Comparison of ENCODE assay signal across 23 cellular contexts in the genomic region with DNA sequence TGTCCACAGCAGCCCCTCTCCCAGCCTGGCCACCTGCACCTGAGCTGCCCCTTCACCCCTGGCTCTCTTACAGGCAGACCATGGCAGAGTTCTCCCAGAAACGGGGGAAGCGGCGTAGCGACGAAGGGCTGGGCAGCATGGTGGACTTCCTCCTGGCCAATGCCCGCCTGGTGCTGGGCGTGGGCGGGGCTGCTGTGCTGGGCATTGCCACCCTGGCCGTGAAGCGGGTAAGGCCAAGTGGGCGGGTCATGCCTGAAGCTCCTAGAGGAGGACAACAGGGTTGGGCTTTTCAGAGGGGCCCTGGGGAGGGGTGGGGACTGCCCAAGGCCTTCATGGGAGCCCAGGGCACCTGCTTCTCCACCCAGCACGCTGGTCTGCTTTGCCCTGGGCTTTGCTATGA. TPM values are rescaled to one million over a fixed set of nuclear protein-coding genes. Genes with fewer than 3 reads are reported as not detected.
DNase-seq lines count a peak whose midpoint lies in the region; ATAC-seq, FAIRE-seq and TF ChIP-seq lines count a peak whose summit lies in the region.
"Had no signal": no experiment of that assay in that cellular context is flagged by ENCODE, and none has a peak within 500 bp of the region (broad histone marks: within the 10 kb centered on the region; RNA-seq: fewer than 3 reads in every experiment).

No MANE protein-coding gene starts in this region.

- H3K9ac ChIP-seq in BLaER1 treated with 17β-estradiol and CSF1 and Interleukin-3, amounts not matched to agents 10 nM and 100 nM: peak overlapping the region in 4 of 11 experiments; percentile 79 to 86 (median 84); a peak in 3 of 22 replicates

- no peak for TF ChIP-seq CTCF in RWPE1 (conservative IDR thresholded peaks at IDR 0.05; ENCODE audit: low read depth)
- no peak for TF ChIP-seq CTCF in right atrium auricular region (IDR thresholded peaks at IDR 0.05)
- TF ChIP-seq CTCF in pancreas (IDR thresholded peaks at IDR 0.05): no peak
- TF ChIP-seq CTCF in A673 (conservative IDR thresholded peaks at IDR 0.05; ENCODE audit: low read depth, low read length): no peak

- H3K4me2 ChIP-seq in BLaER1 treated with 17β-estradiol and CSF1 and Interleukin-3, amounts not matched to agents 10 nM and 100 nM: peak overlapping the region in 6 of 11 experiments; percentile 92 to 98 (median 95); a peak in 7 of 22 replicates

- POLR2A ChIA-PET in RWPE1 (lab: Yijun Ruan, JAX; ENCODE audit: low non-redundant PET) (no interaction called here), A673 (lab: Charles Lee; ENCODE audit: low non-redundant PET) (no interaction called here)

- H3K4me1 ChIP-seq in BLaER1 treated with 17β-estradiol and CSF1 and Interleukin-3, amounts not matched to agents 10 nM and 100 nM: peaks cover 29 to 37% (median 33%) of the 10 kb centered on the region in 10 experiments
- peaks cover 0 to 38% of the 10 kb centered on the region in 2 donors for H3K4me1 ChIP-seq in right atrium auricular region
- peaks cover 22 to 31% (median 23%) of the 10 kb centered on the region in 3 donors for H3K4me1 ChIP-seq in pancreas
- H3K4me1 ChIP-seq in A673 (ENCODE audit: insufficient read depth, low read length, poor library complexity, severe bottlenecking): peaks cover 4% of the 10 kb centered on the region

- no peaks in the 10 kb centered on the region for H3K27me3 ChIP-seq in BLaER1 treated with 17β-estradiol and CSF1 and Interleukin-3, amounts not matched to agents 10 nM and 100 nM
- H3K27me3 ChIP-seq in right atrium auricular region (no peaks in the 10 kb centered on the region), pancreas (no peaks in the 10 kb centered on the region), A673 (replicated peaks; ENCODE audit: insufficient read depth, low read depth, low read length, poor library complexity) (no peaks in the 10 kb centered on the region)
- H3K27me3 ChIP-seq: cardiac muscle cell, vagina had no signal

- DNase-seq in RWPE1 (ENCODE audit: low spot score) (no peak), right atrium auricular region (ENCODE audit: low spot score) (no peak), pancreas (peak; percentile 72 to 90 (median 84)), OCI-M2 (lab: John Stamatoyannopoulos, UW; ENCODE audit: unreplicated experiment) (no peak), A673 (ENCODE audit: low spot score) (no peak), ecto neural progenitor cell (ENCODE audit: low spot score) (no peak)
- DNase-seq: activated CD4-positive, alpha-beta T cell treated with anti-CD3 and anti-CD28 coated beads, Interleukin-2, amount 10 ng/mL, durations not matched to agents 7 days and 5 days; activated effector memory CD4-positive, alpha-beta T cell treated with Interleukin-2 at 50 U/mL for 16 hours; activated naive CD8-positive, alpha-beta T cell treated with anti-CD3 and anti-CD28 coated beads, Interleukin-2, amount 50 U/mL, for 24 hours; CD8-positive, alpha-beta memory T cell; effector memory CD8-positive, alpha-beta T cell; glutamatergic neuron; NCI-H1105 treated with DMSO at 0.1 percent for 48 hours; NCI-H2107; NCI-H510A; SHP77; small intestine; stimulated activated CD4-positive, alpha-beta T cell treated with anti-CD3 and anti-CD28 coated beads, Interleukin-4, amount 100 ng/mL, for 1 hour; T-helper 1 cell had no signal

- ATAC-seq in pancreas (peak; percentile 11 to 42 (median 16)), HG03520 (IDR thresholded peaks at IDR 0.05; ENCODE audit: unreplicated experiment) (no peak)
- ATAC-seq: activated naive CD8-positive, alpha-beta T cell treated with anti-CD3 and anti-CD28 coated beads, Interleukin-2, amount 50 U/mL, for 24 hours; effector memory CD8-positive, alpha-beta T cell had no signal

- H4K20me1 ChIP-seq in BLaER1 treated with 17β-estradiol and CSF1 and Interleukin-3, amounts not matched to agents 10 nM and 100 nM: peaks cover under 1 to 31% (median 10%) of the 10 kb centered on the region in 11 experiments; a peak in 19 of 22 replicates

- no TSS peak for BruUV-seq in A673 (replicated peaks; lab: Mats Ljungman, UMichigan)

- 47 to 51% methylated on average over 11 to 12 of the region's 12 CpGs for WGBS in pancreas, 2 donors

- H3K9me3 ChIP-seq in BLaER1 treated with 17β-estradiol and CSF1 and Interleukin-3, amounts not matched to agents 10 nM and 100 nM (replicated peaks in 1 of 11): no peaks in the 10 kb centered on the region
- H3K9me3 ChIP-seq in right atrium auricular region (no peaks in the 10 kb centered on the region), pancreas (no peaks in the 10 kb centered on the region), A673 (ENCODE audit: low read depth, low read length, poor library complexity, severe bottlenecking) (no peaks in the 10 kb centered on the region)
- H3K9me3 ChIP-seq: vagina had no signal

- H3K27ac ChIP-seq in BLaER1 treated with 17β-estradiol and CSF1 and Interleukin-3, amounts not matched to agents 10 nM and 100 nM: no peak overlapping the region
- H3K27ac ChIP-seq in RWPE1 (peak overlapping the region; percentile 98), right atrium auricular region (peak overlapping the region; percentile 96 to 97), pancreas (peak overlapping the region; percentile 90 to 96 (median 92)), A673 (ENCODE audit: low read depth, low read length, poor library complexity, severe bottlenecking) (no peak overlapping the region)
- H3K27ac ChIP-seq: vagina had no signal

- intact Hi-C loops in pancreas (cut with DNase I) (no loop called here), A673 (cut with micrococcal nuclease; ENCODE audit: unreplicated experiment) (no loop called here)

- no peak overlapping the region for H3K4me3 ChIP-seq in BLaER1 treated with 17β-estradiol and CSF1 and Interleukin-3, amounts not matched to agents 10 nM and 100 nM
- H3K4me3 ChIP-seq in right atrium auricular region: no peak overlapping the region
- H3K4me3 ChIP-seq in pancreas: peak overlapping the region in 1 of 4 donors; percentile 7
- no peak overlapping the region for H3K4me3 ChIP-seq in A673 (ENCODE audit: low read depth, low read length, poor library complexity, severe bottlenecking)
- H3K4me3 ChIP-seq: cardiac muscle cell had no signal

- FAIRE-seq in pancreas (lab: Jason Lieb, UNC): no peak
- FAIRE-seq: small intestine had no signal

- CTCF ChIA-PET in RWPE1 (lab: Yijun Ruan, JAX) (no interaction called here), A673 (lab: Charles Lee) (interaction anchor here (0.6 kb wide), 1 partner anchor 1877 kb away, joined by 12 read pairs; no protein-coding TSS in a partner anchor)

- peaks cover 7 to 34% (median 28%) of the 10 kb centered on the region in 11 experiments; a peak in 16 of 22 replicates for H3K36me3 ChIP-seq in BLaER1 treated with 17β-estradiol and CSF1 and Interleukin-3, amounts not matched to agents 10 nM and 100 nM
- H3K36me3 ChIP-seq in right atrium auricular region: peaks cover 34% of the 10 kb centered on the region
- H3K36me3 ChIP-seq in pancreas: peaks cover 0 to 27% (median 12%) of the 10 kb centered on the region in 3 donors
- peaks cover 18% of the 10 kb centered on the region for H3K36me3 ChIP-seq in A673 (ENCODE audit: insufficient read depth, low read length, poor library complexity, severe bottlenecking)

RNA-seq across cellular contexts. Expression of gene MIEF2, which starts 2.2 kb away (rescaled TPM):
- total RNA-seq in right atrium auricular region: 10 to 100 TPM; 14.1 to 20.2 TPM
- total RNA-seq in pancreas: 10 to 100 TPM in 2 of 6 donors, 1 to 10 TPM in 4; 7.1 to 11.1 (median 9.2) TPM
- 1 to 10 TPM; 5.8 to 9.3 TPM for polyA plus RNA-seq in pancreas
- total RNA-seq in A673 (2021): 8.1 and 10.4 TPM in 2 replicates

RNA-seq across cellular contexts. Expression of gene FLII, which starts 4.1 kb away (rescaled TPM):
- total RNA-seq in right atrium auricular region (100 to 1,000 TPM; 232 to 306 TPM), pancreas (100 to 1,000 TPM; 142 to 203 (median 162) TPM), A673 (2021) (169 and 200 TPM in 2 replicates)
- 100 to 1,000 TPM; 254 to 282 TPM for polyA plus RNA-seq in pancreas

RNA-seq across cellular contexts. Expression of gene LLGL1, which starts 37.2 kb away (rescaled TPM):
- 10 to 100 TPM; 12.6 to 16.7 TPM for total RNA-seq in right atrium auricular region
- total RNA-seq in pancreas: 1 to 10 TPM; 3.4 to 8.4 (median 4.5) TPM
- polyA plus RNA-seq in pancreas: 1 to 10 TPM; 6.3 to 7.3 TPM
- total RNA-seq in A673 (2021): 30.2 and 39.8 TPM in 2 replicates

RNA-seq across cellular contexts. Expression of gene TOP3A, which starts 52.2 kb away (rescaled TPM):
- 10 to 100 TPM; 12.6 to 18.8 TPM for total RNA-seq in right atrium auricular region
- 10 to 100 TPM in 4 of 6 donors, 1 to 10 TPM in 2; 9.4 to 16.5 (median 11.0) TPM for total RNA-seq in pancreas
- 10 to 100 TPM; 16.6 to 18.7 TPM for polyA plus RNA-seq in pancreas
- total RNA-seq in A673 (2021): 100 and 104 TPM in 2 replicates

RNA-seq across cellular contexts. Expression of gene SMCR8, which starts 52.5 kb away (rescaled TPM):
- total RNA-seq in right atrium auricular region: 10 to 100 TPM; 11.1 to 11.4 TPM
- 10 to 100 TPM in 1 of 6 donors, 1 to 10 TPM in 5; 4.3 to 11.5 (median 6.3) TPM for total RNA-seq in pancreas
- polyA plus RNA-seq in pancreas: 1 to 10 TPM; 2.7 to 3.8 TPM
- 22.9 and 23.5 TPM in 2 replicates for total RNA-seq in A673 (2021)

Comparison
In these comparisons a context has a peak if more than half of its experiments do, and no peak if none do; other contexts are left out.
1. H3K27ac ChIP-seq: peak in RWPE1 (single experiment), right atrium auricular region (2 of 2) and pancreas (4 of 4); none in BLaER1 treated with 17β-estradiol and CSF1 and Interleukin-3, amounts not matched to agents 10 nM and 100 nM (0 of 11) and A673 (single experiment).
2. DNase-seq: peak in pancreas (6 of 6); none in RWPE1 (single experiment), right atrium auricular region (single experiment), OCI-M2 (single experiment), A673 (single experiment) and ecto neural progenitor cell (single experiment).